ENCODE assay signal across 8 cellular contexts in the genomic region with DNA sequence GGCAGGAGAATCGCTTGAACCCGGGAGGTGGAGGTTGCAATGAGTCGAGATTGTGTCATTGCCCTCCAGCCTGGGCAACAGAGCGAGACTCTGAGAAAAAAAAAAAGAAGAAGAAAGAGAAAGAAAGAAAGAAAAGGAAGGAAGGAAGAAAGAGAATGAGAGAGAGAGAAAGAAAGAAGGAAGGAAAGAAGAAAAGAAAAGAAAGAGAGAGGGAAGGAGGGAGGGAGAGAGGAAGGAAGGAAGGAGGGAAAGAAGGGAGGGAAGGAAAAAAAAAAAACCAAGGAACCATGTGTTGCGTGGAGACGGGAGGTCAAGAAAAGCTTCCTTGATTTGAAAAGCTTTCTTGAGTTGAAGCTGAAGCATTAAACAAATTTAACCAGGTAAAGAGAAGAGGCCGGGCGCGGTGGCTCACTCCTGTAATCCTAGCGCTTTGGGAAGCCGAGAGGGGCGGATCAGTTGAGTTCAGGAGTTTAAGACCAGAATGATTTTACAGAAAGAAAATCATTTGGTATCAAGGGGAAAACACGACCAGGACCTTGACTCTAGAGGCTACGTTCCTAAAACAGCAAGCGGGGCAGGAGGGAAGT.
A peak's percentile ranks its signal among the peaks of the same experiment; 100 is the strongest.
DNase-seq lines count a peak whose midpoint lies in the region; ATAC-seq and TF ChIP-seq lines count a peak whose summit lies in the region.

No MANE protein-coding gene starts in this region.

- peak overlapping the region; percentile 42 for H3K4me3 ChIP-seq in cardiac muscle cell
- peak overlapping the region; percentile 58 to 69 for H3K4me3 ChIP-seq in ascending aorta
- H3K4me3 ChIP-seq in liver (ENCODE audit: low read depth in 1 of 3, low read length in 3 of 3): peak overlapping the region; percentile 46 to 47 (median 46)
- peak overlapping the region; percentile 26 to 45 for H3K4me3 ChIP-seq in uterus

- H3K9ac ChIP-seq in liver (ENCODE audit: low read depth in 1 of 2, low read length in 2 of 2): peak overlapping the region in 1 of 2 donors; percentile 20

- ATAC-seq in Right ventricle myocardium inferior: no peak

- intact Hi-C loops in Right ventricle myocardium inferior (cut with DNase I) (no loop called here), ascending aorta (cut with DNase I) (no loop called here), uterus (cut with DNase I; ENCODE audit: low total_unique reads) (no loop called here)

- H3K9me3 ChIP-seq in cardiac muscle cell (ENCODE audit: low read depth): no peaks in the 10 kb centered on the region
- H3K9me3 ChIP-seq in ascending aorta: no peaks in the 10 kb centered on the region
- no peaks in the 10 kb centered on the region for H3K9me3 ChIP-seq in liver (ENCODE audit: control insufficient read depth in 4 of 4, low read length in 3 of 4)
- no peaks in the 10 kb centered on the region for H3K9me3 ChIP-seq in uterus

- TF ChIP-seq CTCF in cardiac muscle cell (IDR thresholded peaks at IDR 0.05; ENCODE audit: low read depth, low read length): no peak
- no peak for TF ChIP-seq CTCF in ascending aorta (IDR thresholded peaks at IDR 0.05)
- no peak for TF ChIP-seq CTCF in liver (IDR thresholded peaks at IDR 0.05; ENCODE audit: low read depth, low read length, missing input control)
- TF ChIP-seq CTCF in uterus (IDR thresholded peaks at IDR 0.05): no peak

- H3K27ac ChIP-seq in cardiac muscle cell (no peak overlapping the region), ascending aorta (peak overlapping the region in 1 of 2 donors; percentile 11), liver (ENCODE audit: low read depth in 1 of 2, low read length in 2 of 2) (no peak overlapping the region), uterus (peak overlapping the region; percentile 40 to 55)

- DNase-seq in cardiac muscle cell (ENCODE audit: low read depth in 1 of 2, low spot score in 1 of 2) (no peak), Right ventricle myocardium inferior (ENCODE audit: missing footprints) (no peak), ascending aorta (ENCODE audit: low spot score in 2 of 2) (no peak), uterus (no peak), SW480 (ENCODE audit: low spot score) (no peak), OCI-M2 (lab: John Stamatoyannopoulos, UW; ENCODE audit: unreplicated experiment) (no peak), ureter (ENCODE audit: low spot score) (no peak)

- H3K27me3 ChIP-seq in cardiac muscle cell (peaks cover 5% of the 10 kb centered on the region), ascending aorta (no peaks in the 10 kb centered on the region), liver (ENCODE audit: control insufficient read depth in 4 of 4, insufficient read depth in 4 of 4, low read length in 3 of 4) (no peaks in the 10 kb centered on the region), uterus (no peaks in the 10 kb centered on the region)

- TF ChIP-seq RAD21 in liver (IDR thresholded peaks at IDR 0.05): no peak

- WGBS in liver: 36% methylated on average over 15 of the region's 15 CpGs

- no peaks in the 10 kb centered on the region for H3K36me3 ChIP-seq in cardiac muscle cell
- H3K36me3 ChIP-seq in ascending aorta: no peaks in the 10 kb centered on the region
- no peaks in the 10 kb centered on the region for H3K36me3 ChIP-seq in liver (ENCODE audit: control insufficient read depth in 4 of 4, insufficient read depth in 3 of 4, low read depth in 1 of 4, low read length in 3 of 4)
- H3K36me3 ChIP-seq in uterus: no peaks in the 10 kb centered on the region

- H3K4me1 ChIP-seq in cardiac muscle cell (ENCODE audit: low read depth) (no peaks in the 10 kb centered on the region), ascending aorta (peaks cover 0 to 3% of the 10 kb centered on the region in 2 donors), liver (ENCODE audit: control insufficient read depth in 4 of 4, insufficient read depth in 4 of 4, low read length in 3 of 4) (peaks cover 2 to 12% (median 7%) of the 10 kb centered on the region in 4 donors), uterus (no peaks in the 10 kb centered on the region)

- TF ChIP-seq POLR2A in uterus (IDR thresholded peaks at IDR 0.05): no peak

TF ChIP-seq in liver, 16 proteins besides CTCF, POLR2A, EP300 and RAD21:
- TF ChIP-seq, protein P1, sequence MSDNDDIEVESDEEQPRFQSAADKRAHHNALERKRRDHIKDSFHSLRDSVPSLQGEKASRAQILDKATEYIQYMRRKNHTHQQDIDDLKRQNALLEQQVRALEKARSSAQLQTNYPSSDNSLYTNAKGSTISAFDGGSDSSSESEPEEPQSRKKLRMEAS (IDR thresholded peaks at IDR 0.05): no peak
- TF ChIP-seq EGR1 (IDR thresholded peaks at IDR 0.05; ENCODE audit: low read depth in 2 of 2): no peak

Comparison
In these comparisons a context has a peak if more than half of its experiments do, and no peak if none do; other contexts are left out.
1. H3K27ac ChIP-seq: peak in uterus (2 of 2); none in cardiac muscle cell (single experiment) and liver (0 of 2).
2. Peak in every context shown above with its lines, with median percentiles within 50 percentile points of each other: H3K4me3 ChIP-seq.